Comparison of ENCODE assay signal across 12 cellular contexts in the genomic region with DNA sequence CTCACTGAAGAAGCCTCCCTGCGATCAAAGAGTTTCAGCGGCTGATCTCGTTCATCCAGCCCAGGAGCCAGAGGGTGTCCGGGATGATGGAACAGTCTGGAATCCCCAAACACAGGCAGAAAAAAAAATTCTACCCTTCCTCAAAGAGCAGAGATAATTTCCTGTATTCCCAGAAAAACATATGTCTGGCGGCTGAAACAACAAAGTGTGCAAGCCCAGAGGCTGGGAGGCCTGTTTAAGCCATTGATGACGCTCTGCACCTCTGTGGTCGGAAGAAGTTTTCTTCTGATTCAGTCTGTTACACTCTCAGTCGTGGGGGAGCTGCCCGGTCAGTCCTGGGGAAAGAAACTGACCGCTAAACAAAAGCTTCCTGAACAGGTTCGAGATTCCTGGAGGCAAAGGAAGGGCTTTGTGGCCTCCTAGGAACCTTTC. TPM values are rescaled to one million over a fixed set of nuclear protein-coding genes. Genes with fewer than 3 reads are reported as not detected.
DNase-seq lines count a peak whose midpoint lies in the region; ATAC-seq and TF ChIP-seq lines count a peak whose summit lies in the region.
"Had no signal": no experiment of that assay in that cellular context is flagged by ENCODE, and none has a peak within 500 bp of the region (broad histone marks: within the 10 kb centered on the region; RNA-seq: fewer than 3 reads in every experiment).

No MANE protein-coding gene starts in this region.

- H3K27me3 ChIP-seq in skeletal muscle satellite cell (ENCODE audit: control insufficient read depth, insufficient read depth, low read length) (peaks cover 5% of the 10 kb centered on the region), transverse colon (no peaks in the 10 kb centered on the region)
- H3K27me3 ChIP-seq: ovary had no signal

- H3K4me1 ChIP-seq in skeletal muscle satellite cell (ENCODE audit: control insufficient read depth, insufficient read depth, low read length) (peaks cover 25% of the 10 kb centered on the region), transverse colon (no peaks in the 10 kb centered on the region)

- H3K36me3 ChIP-seq in skeletal muscle satellite cell (ENCODE audit: insufficient read depth, low read length) (no peaks in the 10 kb centered on the region), transverse colon (no peaks in the 10 kb centered on the region)
- H3K36me3 ChIP-seq: ovary had no signal

- DNase-seq in GM04504 (ENCODE audit: low read depth) (peak; percentile 58), astrocyte of the spinal cord (ENCODE audit: low read depth, low spot score) (peak; percentile 97), hepatic stellate cell (ENCODE audit: low spot score) (peak; percentile 96), activated gamma-delta T cell treated with Interleukin-2 at 50 U/mL for 16 hours (no peak), transverse colon (no peak), activated gamma-delta T cell (lab: John Stamatoyannopoulos, UW) (no peak)
- DNase-seq: erythroblast, NCI-H1417 treated with DMSO at 0.1 percent for 48 hours, ovary, SIG-M5 had no signal

- H3K4me2 ChIP-seq in skeletal muscle satellite cell (ENCODE audit: low read length), result peak overlapping the region; percentile 65

- intact Hi-C loops in transverse colon (cut with DNase I; ENCODE audit: low total_unique reads), result no loop called here

- no peak for TF ChIP-seq EP300 in transverse colon (IDR thresholded peaks at IDR 0.05; ENCODE audit: low read depth)

- H3K4me3 ChIP-seq in astrocyte of the spinal cord (ENCODE audit: low read depth, low read length) (no peak overlapping the region), skeletal muscle satellite cell (ENCODE audit: low read length) (no peak overlapping the region), transverse colon (no peak overlapping the region)
- H3K4me3 ChIP-seq: ovary had no signal

- no peak for ATAC-seq in HG02938 (IDR thresholded peaks at IDR 0.05; ENCODE audit: unreplicated experiment)

- in situ Hi-C loops in astrocyte of the spinal cord (cut with HindIII; ENCODE audit: low sequenced_read_pairs), result no loop called here
- in situ Hi-C loops in transverse colon (cut with MboI; ENCODE audit: low pct_ligation_motif_present in 1 of 4, low pct_unique_long_range_greater_than_20kb in 1 of 4, low sequenced_read_pairs in 3 of 4), result loop anchor here in 1 of 4 donors (25.0 kb wide), 2 partner anchors 236 to 336 kb away; no protein-coding TSS in a partner anchor

- peak overlapping the region; percentile 63 for H3K9ac ChIP-seq in skeletal muscle satellite cell (ENCODE audit: low read depth, low read length)

- TF ChIP-seq CTCF in astrocyte of the spinal cord (IDR thresholded peaks at IDR 0.05; ENCODE audit: low read depth, low read length), result no peak
- TF ChIP-seq CTCF in transverse colon (IDR thresholded peaks at IDR 0.05), result no peak

- WGBS in transverse colon (ENCODE audit: low coverage in 1 of 2), 2 donors, result 79 to 84% methylated on average over 5 to 11 of the region's 11 CpGs

- H3K9me3 ChIP-seq in skeletal muscle satellite cell (replicated peaks; ENCODE audit: low read length) (no peaks in the 10 kb centered on the region), transverse colon (no peaks in the 10 kb centered on the region)
- H3K9me3 ChIP-seq: ovary had no signal

- TF ChIP-seq POLR2A in transverse colon (IDR thresholded peaks at IDR 0.05), result no peak

- H3K27ac ChIP-seq in transverse colon, result no peak overlapping the region
- H3K27ac ChIP-seq: ovary had no signal

RNA-seq across cellular contexts. Expression of gene TFEB, which starts 37.0 kb away (rescaled TPM):
- total RNA-seq in skeletal muscle satellite cell (2012; rRNA removed), result 2.0 TPM in 2 replicates
- total RNA-seq in transverse colon, result 10 to 100 TPM; 30.4 to 47.1 (median 38.1) TPM

RNA-seq across cellular contexts. Expression of gene PGC, which starts 48.8 kb away (rescaled TPM):
- total RNA-seq in skeletal muscle satellite cell (2012; rRNA removed), result not detected in 2 replicates
- total RNA-seq in transverse colon, result 1 to 10 TPM in 1 of 4 donors, not detected in 3; 1.5 TPM

Comparison
In these comparisons a context has a peak if more than half of its experiments do, and no peak if none do; other contexts are left out.
1. DNase-seq: peak in GM04504 (single experiment), astrocyte of the spinal cord (single experiment) and hepatic stellate cell (single experiment); none in activated gamma-delta T cell treated with Interleukin-2 at 50 U/mL for 16 hours (single experiment), transverse colon (single experiment) and activated gamma-delta T cell (single experiment).